8 cellular contexts compared by ENCODE assay signal in genomic region chr20:54473340-54473739, GRCh38. TPM values are rescaled to one million over a fixed set of nuclear protein-coding genes. Genes with fewer than 3 reads are reported as not detected.
"Had no signal": no experiment of that assay in that cellular context is flagged by ENCODE, and none has a peak within 500 bp of the region (broad histone marks: within the 10 kb centered on the region; RNA-seq: fewer than 3 reads in every experiment).

No MANE protein-coding gene starts in this region.

- H3K4me3 ChIP-seq: GM23338, K562 had no signal

- H3K4me3 Mint-ChIP-seq: GM23338, H9 had no signal

- H3K4me2 ChIP-seq: GM23338 had no signal

- ATAC-seq: GM23338, K562 had no signal

- DNase-seq: H9, HCEC 1CT, IMR-90 had no signal

- H3K27ac ChIP-seq: HL-60 had no signal

- H3K9me3 Mint-ChIP-seq: GM23338, H9 had no signal

- H3K27ac Mint-ChIP-seq: GM23338, H9 had no signal

- FAIRE-seq: H1, H54, K562 had no signal

RNA-seq across cellular contexts. Expression of gene DOK5, which starts 2.1 kb away (rescaled TPM):
- total RNA-seq: K562 had no signal
- polyA plus RNA-seq: K562 had no signal
